In the genomic region with DNA sequence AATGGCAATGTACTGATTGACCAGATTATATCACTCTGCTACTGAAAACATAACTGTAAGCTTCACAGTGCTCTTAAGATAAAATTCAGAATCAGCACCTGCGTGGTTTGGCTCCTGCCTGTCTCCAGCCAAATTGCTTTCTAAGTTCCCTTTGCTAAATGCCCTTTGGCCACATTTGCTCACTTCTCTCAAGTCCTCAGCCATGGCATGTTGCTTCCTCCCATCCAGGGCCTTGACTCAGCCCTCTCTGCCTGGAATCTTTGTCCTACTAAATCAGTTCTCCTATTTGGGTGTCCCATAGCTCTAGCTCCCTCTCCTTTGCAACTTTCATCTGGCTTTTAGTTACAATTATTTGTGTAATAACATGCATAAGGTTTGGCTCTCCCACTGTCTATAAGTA, we compare ENCODE assay signal across 27 cellular contexts.
"Had no signal": no experiment of that assay in that cellular context is flagged by ENCODE, and none has a peak within 500 bp of the region (broad histone marks: within the 10 kb centered on the region; RNA-seq: fewer than 3 reads in every experiment).

No MANE protein-coding gene starts in this region.

- H3K36me3 ChIP-seq: ascending aorta, brain microvascular endothelial cell, colonic mucosa, esophagus squamous epithelium, gastroesophageal sphincter had no signal

- H3K36me3 Mint-ChIP-seq: activated CD4-positive, alpha-beta memory T cell treated with anti-CD3 and anti-CD28 coated beads for 36 hours; activated CD8-positive, alpha-beta memory T cell treated with anti-CD3 and anti-CD28 coated beads, Interleukin-2, amount 10 ng/mL, durations not matched to agents 7 days and 5 days; activated naive CD4-positive, alpha-beta T cell treated with anti-CD3 and anti-CD28 coated beads, Interleukin-2, amount 50 U/mL, for 72 hours; activated naive CD8-positive, alpha-beta T cell treated with anti-CD3 and anti-CD28 coated beads, Interleukin-2, amount 10 ng/mL, durations not matched to agents 7 days and 5 days had no signal

- H3K4me3 ChIP-seq: ascending aorta, colonic mucosa, esophagus squamous epithelium, gastroesophageal sphincter had no signal

- H3K27ac ChIP-seq: ascending aorta, brain microvascular endothelial cell, colonic mucosa, epithelial cell of prostate, esophagus squamous epithelium, gastroesophageal sphincter had no signal

- H3K9me3 Mint-ChIP-seq: activated CD4-positive, alpha-beta memory T cell treated with anti-CD3 and anti-CD28 coated beads for 36 hours; activated CD4-positive, alpha-beta T cell treated with anti-CD3 and anti-CD28 coated beads, Interleukin-2, amount 10 ng/mL, durations not matched to agents 24 days and 14 days; activated naive CD4-positive, alpha-beta T cell treated with anti-CD3 and anti-CD28 coated beads for 36 hours; activated naive CD4-positive, alpha-beta T cell treated with anti-CD3 and anti-CD28 coated beads, Interleukin-2, amount 50 U/mL, for 72 hours; activated naive CD8-positive, alpha-beta T cell treated with anti-CD3 and anti-CD28 coated beads, Interleukin-2, amount 10 ng/mL, durations not matched to agents 7 days and 5 days; activated T-helper 1 cell treated with anti-CD3 and anti-CD28 coated beads, Interleukin-12 subunit alpha, Interleukin-12 subunit beta, Interleukin-2, Interleukin-4 antibody, amounts not matched to agents 30 ng/mL and 10 ng/mL and 1 ng/mL, durations not matched to agents 14 hours and 24 hours and 36 hours; activated T-helper 2 cell treated with anti-CD3 and anti-CD28 coated beads, Interferon-gamma antibody, Interleukin-2, Interleukin-4, amounts not matched to agents 10 μg/mL and 5 μg/mL and 100 μg/mL, durations not matched to agents 14 hours and 24 hours and 36 hours had no signal

- H3K27ac Mint-ChIP-seq: activated CD4-positive, alpha-beta memory T cell treated with anti-CD3 and anti-CD28 coated beads for 36 hours; activated CD4-positive, alpha-beta T cell treated with anti-CD3 and anti-CD28 coated beads for 36 hours; activated CD4-positive, alpha-beta T cell treated with anti-CD3 and anti-CD28 coated beads, Interleukin-2, amount 10 ng/mL, durations not matched to agents 24 days and 14 days; activated CD8-positive, alpha-beta memory T cell treated with anti-CD3 and anti-CD28 coated beads, Interleukin-2, amount 10 ng/mL, durations not matched to agents 7 days and 5 days; activated CD8-positive, alpha-beta T cell treated with anti-CD3 and anti-CD28 coated beads, Interleukin-2, amount 10 ng/mL, durations not matched to agents 7 days and 5 days; activated naive CD4-positive, alpha-beta T cell treated with anti-CD3 and anti-CD28 coated beads for 36 hours; activated naive CD4-positive, alpha-beta T cell treated with anti-CD3 and anti-CD28 coated beads, Interleukin-2, amount 50 U/mL, for 72 hours; activated naive CD8-positive, alpha-beta T cell treated with anti-CD3 and anti-CD28 coated beads, Interleukin-2, amount 10 ng/mL, durations not matched to agents 7 days and 5 days; activated T-helper 1 cell treated with anti-CD3 and anti-CD28 coated beads, Interleukin-12 subunit alpha, Interleukin-12 subunit beta, Interleukin-2, Interleukin-4 antibody, amounts not matched to agents 30 ng/mL and 10 ng/mL and 1 ng/mL, durations not matched to agents 14 hours and 24 hours and 36 hours; activated T-helper 2 cell treated with anti-CD3 and anti-CD28 coated beads, Interferon-gamma antibody, Interleukin-2, Interleukin-4, amounts not matched to agents 10 μg/mL and 5 μg/mL and 100 μg/mL, durations not matched to agents 14 hours and 24 hours and 36 hours had no signal

- H3K4me3 Mint-ChIP-seq: activated CD4-positive, alpha-beta memory T cell treated with anti-CD3 and anti-CD28 coated beads for 36 hours; activated CD4-positive, alpha-beta T cell treated with anti-CD3 and anti-CD28 coated beads for 36 hours; activated CD4-positive, alpha-beta T cell treated with anti-CD3 and anti-CD28 coated beads, Interleukin-2, amount 10 ng/mL, durations not matched to agents 24 days and 14 days; activated CD8-positive, alpha-beta memory T cell treated with anti-CD3 and anti-CD28 coated beads, Interleukin-2, amount 10 ng/mL, durations not matched to agents 7 days and 5 days; activated CD8-positive, alpha-beta T cell treated with anti-CD3 and anti-CD28 coated beads, Interleukin-2, amount 10 ng/mL, durations not matched to agents 7 days and 5 days; activated naive CD4-positive, alpha-beta T cell treated with anti-CD3 and anti-CD28 coated beads for 36 hours; activated naive CD8-positive, alpha-beta T cell treated with anti-CD3 and anti-CD28 coated beads, Interleukin-2, amount 10 ng/mL, durations not matched to agents 7 days and 5 days; activated T-helper 1 cell treated with anti-CD3 and anti-CD28 coated beads, Interleukin-12 subunit alpha, Interleukin-12 subunit beta, Interleukin-2, Interleukin-4 antibody, amounts not matched to agents 30 ng/mL and 10 ng/mL and 1 ng/mL, durations not matched to agents 14 hours and 24 hours and 36 hours had no signal

- H3K27me3 ChIP-seq: ascending aorta, brain microvascular endothelial cell, colonic mucosa had no signal

- H3K4me1 ChIP-seq: ascending aorta, colonic mucosa, gastroesophageal sphincter had no signal

- H3K9me3 ChIP-seq: ascending aorta, colonic mucosa, esophagus squamous epithelium, gastroesophageal sphincter had no signal

- H3K4me1 Mint-ChIP-seq: activated CD4-positive, alpha-beta T cell treated with anti-CD3 and anti-CD28 coated beads for 36 hours; activated CD4-positive, alpha-beta T cell treated with anti-CD3 and anti-CD28 coated beads, Interleukin-2, amount 10 ng/mL, durations not matched to agents 24 days and 14 days; activated CD8-positive, alpha-beta memory T cell treated with anti-CD3 and anti-CD28 coated beads, Interleukin-2, amount 10 ng/mL, durations not matched to agents 7 days and 5 days; activated naive CD8-positive, alpha-beta T cell treated with anti-CD3 and anti-CD28 coated beads, Interleukin-2, amount 10 ng/mL, durations not matched to agents 7 days and 5 days had no signal

- DNase-seq: activated CD4-positive, alpha-beta memory T cell treated with anti-CD3 and anti-CD28 coated beads for 36 hours; activated CD4-positive, alpha-beta T cell treated with anti-CD3 and anti-CD28 coated beads for 36 hours; activated CD4-positive, alpha-beta T cell treated with anti-CD3 and anti-CD28 coated beads, Interleukin-2, amount 10 ng/mL, durations not matched to agents 24 days and 14 days; activated CD4-positive, CD25-positive, alpha-beta regulatory T cell; activated CD4-positive, CD25-positive, alpha-beta regulatory T cell treated with anti-CD3 and anti-CD28 coated beads, Interleukin-2, amount 50 U/mL, for 72 hours; activated CD8-positive, alpha-beta memory T cell treated with anti-CD3 and anti-CD28 coated beads, Interleukin-2, amount 10 ng/mL, durations not matched to agents 7 days and 5 days; activated CD8-positive, alpha-beta memory T cell treated with anti-CD3 and anti-CD28 coated beads, Interleukin-2, amount 50 U/mL, for 4 hours; activated CD8-positive, alpha-beta T cell treated with anti-CD3 and anti-CD28 coated beads, Interleukin-2, amount 10 ng/mL, durations not matched to agents 7 days and 5 days; activated effector memory CD4-positive, alpha-beta T cell treated with anti-CD3 and anti-CD28 coated beads, Interleukin-2, amount 50 U/mL, for 16 hours; activated naive CD4-positive, alpha-beta T cell treated with anti-CD3 and anti-CD28 coated beads for 36 hours; activated naive CD8-positive, alpha-beta T cell treated with anti-CD3 and anti-CD28 coated beads, Interleukin-2, amount 10 ng/mL, durations not matched to agents 7 days and 5 days; activated T-cell treated with anti-CD3 and anti-CD28 coated beads, Interleukin-2, amount 50 U/mL, for 1 hour; activated T-cell treated with anti-CD3 and anti-CD28 coated beads, Interleukin-2, amount 50 U/mL, for 48 hours; brain microvascular endothelial cell; caudate nucleus; cerebellar nuclear complex; colonic mucosa; effector CD8-positive, alpha-beta T cell; esophagus squamous epithelium; foreskin melanocyte; T-helper 2 cell had no signal

- ATAC-seq: activated CD4-positive, alpha-beta T cell treated with anti-CD3 and anti-CD28 coated beads for 36 hours; activated CD8-positive, alpha-beta memory T cell treated with anti-CD3 and anti-CD28 coated beads, Interleukin-2, amount 10 ng/mL, durations not matched to agents 7 days and 5 days; activated CD8-positive, alpha-beta T cell treated with anti-CD3 and anti-CD28 coated beads, Interleukin-2, amount 10 ng/mL, durations not matched to agents 7 days and 5 days; activated naive CD4-positive, alpha-beta T cell treated with anti-CD3 and anti-CD28 coated beads, Interleukin-2, amount 50 U/mL, for 72 hours; gastroesophageal sphincter had no signal
